ENCODE assay signal across 8 cellular contexts in genomic region chr9:19127881-19128719, GRCh38. TPM values are rescaled to one million over a fixed set of nuclear protein-coding genes. Genes with fewer than 3 reads are reported as not detected.
DNase-seq lines count a peak whose midpoint lies in the region; ATAC-seq and TF ChIP-seq lines count a peak whose summit lies in the region.

No MANE protein-coding gene starts in this region.

- peaks cover 21% of the 10 kb centered on the region for H3K36me3 Mint-ChIP-seq in WTC11

- H3K27me3 ChIP-seq in ectodermal cell (ENCODE audit: control insufficient read depth, insufficient read depth, low read length, poor library complexity, severe bottlenecking), result no peaks in the 10 kb centered on the region

- 37 to 38% methylated on average over 43 of the region's 43 CpGs for WGBS in ectodermal cell, 2 experiments
- WGBS in mesodermal cell (ENCODE audit: insufficient coverage in 2 of 2), 2 experiments, result 55 to 65% methylated on average over 36 to 37 of the region's 43 CpGs

- H3K36me3 ChIP-seq in ectodermal cell (ENCODE audit: control insufficient read depth, insufficient read depth, low read length) (peaks cover 14% of the 10 kb centered on the region), mesodermal cell (ENCODE audit: control insufficient read depth, insufficient read depth, low read length) (peaks cover 31% of the 10 kb centered on the region)

- POLR2A ChIA-PET in WTC11 (lab: Charles Lee), result interaction anchor here (0.6 to 1.1 kb wide), 5 partner anchors 15 to 117 kb away, joined by 3 to 6 read pairs (median 4); partner anchors contain the start of genes DENND4C and RRAGA

- ATAC-seq in GM19035 (IDR thresholded peaks at IDR 0.05; ENCODE audit: unreplicated experiment) (peak; percentile 12), HG03095 (IDR thresholded peaks at IDR 0.05; ENCODE audit: unreplicated experiment) (peak; percentile 10), WTC11 (peak; percentile 10)

- CTCF ChIA-PET in WTC11 (lab: Charles Lee), result interaction anchor here (2.2 to 4.5 kb wide), 2 partner anchors 46 to 337 kb away, joined by 13 to 23 read pairs; no protein-coding TSS in a partner anchor

- peaks cover 45% of the 10 kb centered on the region for H3K4me1 Mint-ChIP-seq in WTC11

- H3K9me3 ChIP-seq in ectodermal cell (ENCODE audit: control insufficient read depth, low read length), result no peaks in the 10 kb centered on the region
- no peaks in the 10 kb centered on the region for H3K9me3 ChIP-seq in mesodermal cell (ENCODE audit: control insufficient read depth, low read length)

- H3K4me1 ChIP-seq in ectodermal cell (ENCODE audit: control insufficient read depth, insufficient read depth, low read length) (peaks cover 32% of the 10 kb centered on the region), mesodermal cell (ENCODE audit: control insufficient read depth, insufficient read depth, low read length, poor library complexity, severe bottlenecking) (peaks cover 30% of the 10 kb centered on the region)

- DNase-seq in WTC11 (ENCODE audit: low spot score) (peak; percentile 57), substantia nigra (lab: John Stamatoyannopoulos, UW) (peak in 16 of 49 donors; percentile 4 to 56 (median 13)), GM10266 (ENCODE audit: extremely low spot score) (no peak), NCI-H1417 (lab: John Stamatoyannopoulos, UW) (no peak)

- peak overlapping the region; percentile 82; the same call in 1 of the 2 replicates for H3K27ac Mint-ChIP-seq in WTC11

- H3K9me3 Mint-ChIP-seq in WTC11, result no peaks in the 10 kb centered on the region

- H3K4me3 ChIP-seq in ectodermal cell (ENCODE audit: insufficient read depth, low read depth, low read length) (peak overlapping the region; percentile 53), mesodermal cell (ENCODE audit: extremely low read depth, insufficient read depth, low read length, poor library complexity, severe bottlenecking) (peak overlapping the region; percentile 67)

- TF ChIP-seq CTCF in WTC11 (IDR thresholded peaks at IDR 0.05), result no peak
- TF ChIP-seq CTCF in GM10266 (IDR thresholded peaks at IDR 0.05; ENCODE audit: control insufficient read depth, insufficient read depth, low read depth, missing control alignments), result no peak

- H3K4me3 Mint-ChIP-seq in WTC11, result peak overlapping the region; percentile 77

- H3K27ac ChIP-seq in ectodermal cell (ENCODE audit: insufficient read depth, low read depth, low read length, poor library complexity, severe bottlenecking) (peak overlapping the region; percentile 85), mesodermal cell (ENCODE audit: low read depth, low read length, severe bottlenecking) (peak overlapping the region; percentile 69), substantia nigra (ENCODE audit: low read depth, low read length, poor library complexity, severe bottlenecking) (peak overlapping the region; percentile 88)

- 0 out of 2 replicates have a peak, but pooled peaks cover 3% of the 10 kb centered on the region for H3K27me3 Mint-ChIP-seq in WTC11 (ENCODE audit: low read depth)

TF ChIP-seq in WTC11, 78 proteins besides CTCF, POLR2A, EP300 and RAD21:
- TF ChIP-seq STAT6 (CRISPR knock-in tag; conservative IDR thresholded peaks at IDR 0.05; ENCODE audit: low read depth) (no peak), ERG (CRISPR knock-in tag; IDR thresholded peaks at IDR 0.05) (no peak), CREB1 (CRISPR knock-in tag; IDR thresholded peaks at IDR 0.05) (no peak), NR1H2 (CRISPR knock-in tag; IDR thresholded peaks at IDR 0.05) (no peak), PRDM15 (CRISPR knock-in tag; IDR thresholded peaks at IDR 0.05) (no peak), ZNF219 (CRISPR knock-in tag; IDR thresholded peaks at IDR 0.05; ENCODE audit: borderline replicate concordance) (no peak)

RNA-seq across cellular contexts. Expression of gene PLIN2, which starts 0.8 kb away (rescaled TPM):
- 19.9 to 24.9 TPM (median 23.0 TPM) in 3 replicates for total RNA-seq in WTC11 (2021)
- polyA plus RNA-seq in ectodermal cell (2013, experiment 1 of 4), result 81.7 TPM
- 95.5 TPM for polyA plus RNA-seq in ectodermal cell (2013, experiment 2 of 4)
- 79.7 TPM for polyA plus RNA-seq in ectodermal cell (2013, experiment 3 of 4)
- polyA plus RNA-seq in ectodermal cell (2013, experiment 4 of 4), result 80.5 TPM
- polyA plus RNA-seq in mesodermal cell (2013, experiment 1 of 2), result 106 TPM
- polyA plus RNA-seq in mesodermal cell (2013, experiment 2 of 2), result 110 TPM

RNA-seq across cellular contexts. Expression of gene HAUS6, which starts 25.4 kb away (rescaled TPM):
- 37.9 to 43.3 TPM (median 39.8 TPM) in 3 replicates for total RNA-seq in WTC11 (2021)
- 36.1 TPM for polyA plus RNA-seq in ectodermal cell (2013, experiment 1 of 4)
- polyA plus RNA-seq in ectodermal cell (2013, experiment 2 of 4), result 39.3 TPM
- 29.5 TPM for polyA plus RNA-seq in ectodermal cell (2013, experiment 3 of 4)
- 30.2 TPM for polyA plus RNA-seq in ectodermal cell (2013, experiment 4 of 4)
- polyA plus RNA-seq in mesodermal cell (2013, experiment 1 of 2), result 24.3 TPM
- polyA plus RNA-seq in mesodermal cell (2013, experiment 2 of 2), result 25.6 TPM
